Comparison of ENCODE assay signal across 15 cellular contexts in genomic region chr2:68187329-68187728, GRCh38.
"Had no signal": no experiment of that assay in that cellular context is flagged by ENCODE, and none has a peak within 500 bp of the region (broad histone marks: within the 10 kb centered on the region; RNA-seq: fewer than 3 reads in every experiment).

No MANE protein-coding gene starts in this region.

- DNase-seq: activated CD4-positive, alpha-beta T cell treated with anti-CD3 and anti-CD28 coated beads for 48 hours; activated effector memory CD4-positive, alpha-beta T cell treated with Interleukin-2 at 50 U/mL for 16 hours; hippocampal formation; kidney; left ventricle myocardium inferior; nephron progenitor cell; stimulated activated CD4-positive, alpha-beta T cell treated with anti-CD3 and anti-CD28 coated beads, Interleukin-12 subunit alpha, Interleukin-12 subunit beta, amount 100 ng/mL, for 4 hours; stimulated activated CD4-positive, alpha-beta T cell treated with anti-CD3 and anti-CD28 coated beads, Interleukin-2, amount 100 ng/mL, for 24 hours; T-helper 2 cell; upper lobe of right lung had no signal

- H3K27ac Mint-ChIP-seq: memory B cell, nephron progenitor cell, WTC11 had no signal

- H3K9me3 ChIP-seq: left ventricle myocardium inferior, thoracic aorta, upper lobe of right lung had no signal

- H3K27me3 ChIP-seq: upper lobe of right lung had no signal

- FAIRE-seq: endometrium, kidney had no signal

- H3K27ac ChIP-seq: left ventricle myocardium inferior, thoracic aorta, upper lobe of right lung had no signal

- H3K4me3 Mint-ChIP-seq: memory B cell, nephron progenitor cell, WTC11 had no signal

- H3K9me3 Mint-ChIP-seq: memory B cell, nephron progenitor cell, WTC11 had no signal

- ATAC-seq: esophagus mucosa, upper lobe of right lung, WTC11 had no signal

- H3K27me3 Mint-ChIP-seq: memory B cell had no signal
